In genomic region chr17:48892940-48893645, GRCh38 we compare ENCODE assay signal across 1 cellular context.
TF ChIP-seq lines count a peak whose summit lies in the region.

No MANE protein-coding gene starts in this region.

TF ChIP-seq in K562, 482 proteins besides CTCF, POLR2A, EP300 and RAD21 (continued from another document and continues in another):
- no peak; the same call in 1 of the 2 replicates for TF ChIP-seq TEAD4 (IDR thresholded peaks at IDR 0.05; ENCODE audit: low read length)
- TF ChIP-seq TEAD4 (CRISPR knock-in tag; IDR thresholded peaks at IDR 0.05; ENCODE audit: borderline replicate concordance) = no peak
- TF ChIP-seq DMBX1 (CRISPR knock-in tag; IDR thresholded peaks at IDR 0.05; ENCODE audit: borderline replicate concordance) = no peak
- no peak for TF ChIP-seq CHD4 (IDR thresholded peaks at IDR 0.05; ENCODE audit: insufficient read depth, insufficient replicate concordance, low read depth, low read length, poor library complexity, severe bottlenecking)
- TF ChIP-seq SMC3 (conservative IDR thresholded peaks at IDR 0.05; ENCODE audit: insufficient read depth, low read depth, low read length) = no peak
- TF ChIP-seq CBX1 (IDR thresholded peaks at IDR 0.05; ENCODE audit: low read depth) = no peak
- no peak for TF ChIP-seq HIVEP1 (CRISPR knock-in tag; IDR thresholded peaks at IDR 0.05)
- TF ChIP-seq PCBP1 (IDR thresholded peaks at IDR 0.05; ENCODE audit: low read depth, low read length, poor library complexity, severe bottlenecking) = no peak
- no peak for TF ChIP-seq RNF219 (CRISPR knock-in tag; IDR thresholded peaks at IDR 0.05)
- no peak for TF ChIP-seq RHOXF2B (CRISPR knock-in tag; conservative IDR thresholded peaks at IDR 0.05)
- no peak for TF ChIP-seq ZNF311 (CRISPR knock-in tag; IDR thresholded peaks at IDR 0.05)
- TF ChIP-seq DDX20 (tag; IDR thresholded peaks at IDR 0.05; ENCODE audit: low read depth) = no peak
- TF ChIP-seq GABPA (tag; conservative IDR thresholded peaks at IDR 0.05; ENCODE audit: low read depth) = no peak
- no peak for TF ChIP-seq IRF1 (CRISPR knock-in tag; IDR thresholded peaks at IDR 0.05; ENCODE audit: borderline replicate concordance)
- TF ChIP-seq AFF4 (CRISPR knock-in tag; IDR thresholded peaks at IDR 0.05) = no peak; the same call in 1 of the 2 replicates
- TF ChIP-seq ZNF146 (CRISPR knock-in tag; IDR thresholded peaks at IDR 0.05; ENCODE audit: unreplicated experiment) = no peak
- no peak for TF ChIP-seq KDM4B (IDR thresholded peaks at IDR 0.05; ENCODE audit: borderline replicate concordance in 2 of 2, low read depth in 1 of 2)
- TF ChIP-seq CGGBP1 (CRISPR knock-in tag; IDR thresholded peaks at IDR 0.05) = no peak
- no peak for TF ChIP-seq HOMEZ (CRISPR knock-in tag; IDR thresholded peaks at IDR 0.05)
- TF ChIP-seq ARID3B (CRISPR knock-in tag; IDR thresholded peaks at IDR 0.05; ENCODE audit: borderline replicate concordance) = no peak
- TF ChIP-seq ZNF41 (CRISPR knock-in tag; conservative IDR thresholded peaks at IDR 0.05) = no peak
- no peak for TF ChIP-seq ARHGAP35 (IDR thresholded peaks at IDR 0.05; ENCODE audit: partially characterized antibody)
- TF ChIP-seq ZBTB49 (CRISPR knock-in tag; IDR thresholded peaks at IDR 0.05; ENCODE audit: borderline replicate concordance) = no peak
- no peak for TF ChIP-seq ZNF282 (CRISPR knock-in tag; IDR thresholded peaks at IDR 0.05)
- no peak for TF ChIP-seq IRF9 (tag; IDR thresholded peaks at IDR 0.05)
- TF ChIP-seq ZNF3 (CRISPR knock-in tag; IDR thresholded peaks at IDR 0.05) = no peak
- no peak for TF ChIP-seq THRB (CRISPR knock-in tag; conservative IDR thresholded peaks at IDR 0.05)
- no peak for TF ChIP-seq LARP7 (IDR thresholded peaks at IDR 0.05)
- no peak; the same call in 1 of the 2 replicates for TF ChIP-seq SP1 (CRISPR knock-in tag; IDR thresholded peaks at IDR 0.05)
- TF ChIP-seq PML (IDR thresholded peaks at IDR 0.05; ENCODE audit: low read length) = peak; percentile 11; the same call in 1 of the 2 replicates
- TF ChIP-seq MTA1 (IDR thresholded peaks at IDR 0.05; ENCODE audit: borderline replicate concordance) = no peak
- no peak for TF ChIP-seq ID3 (CRISPR knock-in tag; IDR thresholded peaks at IDR 0.05)
- no peak for TF ChIP-seq ID3 (tag; IDR thresholded peaks at IDR 0.05)
- no peak for TF ChIP-seq BCLAF1 (IDR thresholded peaks at IDR 0.05; ENCODE audit: borderline replicate concordance in 1 of 2, control insufficient read depth in 1 of 2, low read depth in 2 of 2, low read length in 1 of 2)
- TF ChIP-seq ETV5 (CRISPR knock-in tag; IDR thresholded peaks at IDR 0.05; ENCODE audit: low read depth) = no peak; the same call in 1 of the 2 replicates
- TF ChIP-seq CAMTA2 (CRISPR knock-in tag; conservative IDR thresholded peaks at IDR 0.05) = no peak
- TF ChIP-seq WHSC1 (IDR thresholded peaks at IDR 0.05; ENCODE audit: low read length) = no peak
- TF ChIP-seq STAT6 (CRISPR knock-in tag; IDR thresholded peaks at IDR 0.05) = no peak
